7 cellular contexts compared by ENCODE assay signal in genomic region chr11:73661035-73661628, GRCh38. TPM values are rescaled to one million over a fixed set of nuclear protein-coding genes. Genes with fewer than 3 reads are reported as not detected.
DNase-seq lines count a peak whose midpoint lies in the region; ATAC-seq and TF ChIP-seq lines count a peak whose summit lies in the region.

No MANE protein-coding gene starts in this region.

- peaks cover 10% of the 10 kb centered on the region for H3K27me3 ChIP-seq in NT2/D1 (ENCODE audit: insufficient read depth, insufficient read length)

- peaks cover 12% of the 10 kb centered on the region for H3K27me3 Mint-ChIP-seq in mesothelial cell of epicardium (ENCODE audit: low read depth)

- H3K4me3 Mint-ChIP-seq in mesothelial cell of epicardium = peak overlapping the region; percentile 72

- DNase-seq in NT2/D1 (ENCODE audit: low read depth, low spot score) (peak; percentile 88), epidermal melanocyte (ENCODE audit: insufficient read length, low spot score) (peak; percentile 98), mesothelial cell of epicardium (ENCODE audit: low spot score in 2 of 2, unreplicated experiment in 2 of 2) (peak; percentile 86 to 98)
- DNase-seq in activated CD8-positive, alpha-beta memory T cell treated with anti-CD3 and anti-CD28 coated beads, Interleukin-2, amount 50 U/mL, for 48 hours = peak; percentile 95
- peak; percentile 62 to 69 for DNase-seq in stimulated activated CD8-positive, alpha-beta memory T cell treated with anti-CD3 and anti-CD28 coated beads, Interleukin-15, amount 100 ng/mL, for 4 hours (ENCODE audit: low read depth in 2 of 2)

- ATAC-seq in GM18505 (IDR thresholded peaks at IDR 0.05; ENCODE audit: unreplicated experiment) (peak; percentile 69), HG03520 (IDR thresholded peaks at IDR 0.05; ENCODE audit: unreplicated experiment) (peak; percentile 44)

- no peaks in the 10 kb centered on the region for H3K4me1 ChIP-seq in NT2/D1 (ENCODE audit: insufficient read depth, insufficient read length)

- H3K36me3 Mint-ChIP-seq in mesothelial cell of epicardium = no peaks in the 10 kb centered on the region

- TF ChIP-seq CTCF in mesothelial cell of epicardium (IDR thresholded peaks at IDR 0.05; ENCODE audit: unreplicated experiment) = peak; percentile 88

- no peaks in the 10 kb centered on the region for H3K36me3 ChIP-seq in NT2/D1 (ENCODE audit: insufficient read depth, insufficient read length, low read length)

- H3K4me1 Mint-ChIP-seq in mesothelial cell of epicardium = peaks cover 7% of the 10 kb centered on the region

- no peak overlapping the region for H3K4me3 ChIP-seq in NT2/D1 (ENCODE audit: insufficient read length, low read depth)

- no peak for TF ChIP-seq POLR2A in GM18505 (IDR thresholded peaks at IDR 0.05; ENCODE audit: borderline replicate concordance, extremely low read depth, insufficient read depth, insufficient read length)

- peak overlapping the region; percentile 82 for H3K27ac Mint-ChIP-seq in mesothelial cell of epicardium

- H3K9me3 Mint-ChIP-seq in mesothelial cell of epicardium = no peaks in the 10 kb centered on the region

- peak overlapping the region; percentile 74 for H3K9ac ChIP-seq in NT2/D1 (ENCODE audit: insufficient read length, low read depth)

- H3K9me3 ChIP-seq in NT2/D1 (ENCODE audit: insufficient read depth, low read length) = no peaks in the 10 kb centered on the region

RNA-seq across cellular contexts. Expression of gene PLEKHB1, which starts 14.8 kb away (rescaled TPM):
- total RNA-seq in mesothelial cell of epicardium = 6.1 to 9.0 TPM (median 8.0 TPM) in 3 replicates
